Comparison of ENCODE assay signal across 1 cellular context in genomic region chr19:13844130-13844631, GRCh38.
TF ChIP-seq lines count a peak whose summit lies in the region.

No MANE protein-coding gene starts in this region.

TF ChIP-seq in H1, 55 proteins besides CTCF, POLR2A, EP300 and RAD21:
- TF ChIP-seq USF2 (IDR thresholded peaks at IDR 0.05; ENCODE audit: low read length) (no peak), CEBPB (IDR thresholded peaks at IDR 0.05; ENCODE audit: low read depth, low read length) (no peak)
